ENCODE assay signal across 19 cellular contexts in the genomic region with DNA sequence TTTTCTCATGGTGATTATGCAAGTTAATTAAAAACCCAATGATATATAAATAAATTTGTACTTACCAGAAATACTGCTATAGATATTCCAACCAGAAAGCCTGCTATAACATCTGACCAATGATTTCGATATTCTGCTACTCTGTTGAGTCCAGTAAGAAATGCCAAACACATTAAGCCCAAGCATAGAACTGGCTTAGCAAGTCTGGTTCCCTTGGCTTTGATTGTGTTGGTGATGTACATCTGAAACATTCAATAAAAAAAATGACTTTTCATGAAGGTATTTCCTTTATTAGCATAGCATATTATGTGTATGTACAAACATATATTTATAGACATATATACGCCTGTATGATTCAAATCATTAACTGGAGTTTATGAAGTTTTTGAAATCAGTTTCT.
DNase-seq lines count a peak whose midpoint lies in the region; ATAC-seq and TF ChIP-seq lines count a peak whose summit lies in the region.
"Had no signal": no experiment of that assay in that cellular context is flagged by ENCODE, and none has a peak within 500 bp of the region (broad histone marks: within the 10 kb centered on the region; RNA-seq: fewer than 3 reads in every experiment).

No MANE protein-coding gene starts in this region.

- 76 to 82% methylated on average over 2 of the region's 2 CpGs for WGBS in GM23248 (ENCODE audit: low coverage in 1 of 2, low lambda C conversion rate in 2 of 2, missing lambda C conversion rate in 2 of 2), 2 experiments

- peaks cover 0 to 11% of the 10 kb centered on the region in 2 donors for H3K4me1 Mint-ChIP-seq in immature natural killer cell
- no peaks in the 10 kb centered on the region for H3K4me1 Mint-ChIP-seq in activated T-helper 17 cell treated with anti-CD3 and anti-CD28 coated beads, Interleukin-2, amount 50 U/mL, for 72 hours

- no peaks in the 10 kb centered on the region for H3K79me2 ChIP-seq in GM23248 (ENCODE audit: insufficient read depth)

- H3K9me2 ChIP-seq in GM23248 (ENCODE audit: insufficient read depth), result no peaks in the 10 kb centered on the region

- H3F3A ChIP-seq in GM23248 (ENCODE audit: insufficient read depth), result peaks cover 28% of the 10 kb centered on the region

- H3K4me3 ChIP-seq in GM23248 (no peak overlapping the region), MG63 (no peak overlapping the region), epithelial cell of esophagus (ENCODE audit: low read length) (no peak overlapping the region)

- ATAC-seq in activated T-helper 17 cell treated with anti-CD3 and anti-CD28 coated beads, Interleukin-2, amount 50 U/mL, for 72 hours (replicated peaks), result no peak
- ATAC-seq in left ventricle myocardium superior, result no peak

- H3K27ac ChIP-seq in GM23248, result no peak overlapping the region
- H3K27ac ChIP-seq: HL-60, KMS-11 had no signal

- H3K4me2 ChIP-seq in GM23248 (ENCODE audit: unreplicated experiment), result no peak overlapping the region
- H3K4me2 ChIP-seq: KMS-11 had no signal

- H3K27me3 ChIP-seq in GM23248 (replicated peaks; ENCODE audit: insufficient read depth) (no peaks in the 10 kb centered on the region), MG63 (no peaks in the 10 kb centered on the region)

- H3K36me3 Mint-ChIP-seq in immature natural killer cell, result no peaks in the 10 kb centered on the region
- no peaks in the 10 kb centered on the region for H3K36me3 Mint-ChIP-seq in activated T-helper 17 cell treated with anti-CD3 and anti-CD28 coated beads, Interleukin-2, amount 50 U/mL, for 72 hours (ENCODE audit: low read depth)
- H3K36me3 Mint-ChIP-seq: CD4-positive, CD25-positive, alpha-beta regulatory T cell had no signal

- peaks cover 0 to 4% (median 2%) of the 10 kb centered on the region in 3 donors for H3K27me3 Mint-ChIP-seq in immature natural killer cell (ENCODE audit: low read depth in 3 of 3)
- no peaks in the 10 kb centered on the region for H3K27me3 Mint-ChIP-seq in activated T-helper 17 cell treated with anti-CD3 and anti-CD28 coated beads, Interleukin-2, amount 50 U/mL, for 72 hours
- H3K27me3 Mint-ChIP-seq: CD4-positive, CD25-positive, alpha-beta regulatory T cell had no signal

- H3K36me3 ChIP-seq in GM23248 (ENCODE audit: low read depth) (no peaks in the 10 kb centered on the region), MG63 (no peaks in the 10 kb centered on the region)

- H3K27ac Mint-ChIP-seq in immature natural killer cell, result no peak overlapping the region
- H3K27ac Mint-ChIP-seq in activated T-helper 17 cell treated with anti-CD3 and anti-CD28 coated beads, Interleukin-2, amount 50 U/mL, for 72 hours, result no peak overlapping the region
- H3K27ac Mint-ChIP-seq: CD4-positive, CD25-positive, alpha-beta regulatory T cell; T-helper 1 cell treated with Interleukin-12 subunit alpha and Interleukin-12 subunit beta and Interleukin-4 antibody, amounts not matched to agents 30 μg/mL and 1 μg/mL, for 36 hours had no signal

- DNase-seq in EH (ENCODE audit: low read depth) (peak; percentile 29), GM23248 (peak; percentile 44), MG63 (peak; percentile 19), epithelial cell of esophagus (ENCODE audit: low read depth) (peak; percentile 94), NCI-H1694 (lab: John Stamatoyannopoulos, UW) (no peak), immature natural killer cell (no peak), left ventricle myocardium superior (no peak)
- DNase-seq: CD4-positive, CD25-positive, alpha-beta regulatory T cell; GF-D8; NCI-H1694 treated with DMSO at 0.1 percent for 48 hours; NCI-H2081 treated with DMSO at 0.1 percent for 48 hours; NCI-H446; NCI-H526; OCI-M1; SHP77 had no signal

- no peaks in the 10 kb centered on the region for H4K20me1 ChIP-seq in GM23248 (ENCODE audit: insufficient read depth)

- no peaks in the 10 kb centered on the region for H3K9me3 Mint-ChIP-seq in immature natural killer cell
- no peaks in the 10 kb centered on the region for H3K9me3 Mint-ChIP-seq in activated T-helper 17 cell treated with anti-CD3 and anti-CD28 coated beads, Interleukin-2, amount 50 U/mL, for 72 hours
- H3K9me3 Mint-ChIP-seq: T-helper 1 cell treated with Interleukin-12 subunit alpha and Interleukin-12 subunit beta and Interleukin-4 antibody, amounts not matched to agents 30 μg/mL and 1 μg/mL, for 36 hours had no signal

- H3K9ac ChIP-seq in GM23248, result no peak overlapping the region
- H3K9ac ChIP-seq: KMS-11 had no signal

- intact Hi-C loops in left ventricle myocardium superior (cut with micrococcal nuclease), result no loop called here

- in situ Hi-C loops in GM23248 (cut with MboI), result no loop called here

- H3K4me1 ChIP-seq in GM23248 (ENCODE audit: insufficient read depth), result peaks cover 35% of the 10 kb centered on the region

- H3K9me3 ChIP-seq in GM23248 (ENCODE audit: low read depth) (no peaks in the 10 kb centered on the region), MG63 (no peaks in the 10 kb centered on the region)

- no peak overlapping the region for H3K4me3 Mint-ChIP-seq in immature natural killer cell
- no peak overlapping the region for H3K4me3 Mint-ChIP-seq in activated T-helper 17 cell treated with anti-CD3 and anti-CD28 coated beads, Interleukin-2, amount 50 U/mL, for 72 hours
- H3K4me3 Mint-ChIP-seq: CD4-positive, CD25-positive, alpha-beta regulatory T cell; T-helper 1 cell treated with Interleukin-12 subunit alpha and Interleukin-12 subunit beta and Interleukin-4 antibody, amounts not matched to agents 30 μg/mL and 1 μg/mL, for 36 hours had no signal

- no peak overlapping the region for H2AFZ ChIP-seq in GM23248

- no peak for TF ChIP-seq CTCF in epithelial cell of esophagus (IDR thresholded peaks at IDR 0.05; ENCODE audit: insufficient read depth, low read depth, low read length, missing control alignments)

Comparison
In these comparisons a context has a peak if more than half of its experiments do, and no peak if none do; other contexts are left out.
1. DNase-seq: peak in EH (single experiment), GM23248 (single experiment), MG63 (single experiment) and epithelial cell of esophagus (single experiment); none in NCI-H1694 (single experiment), immature natural killer cell (0 of 3) and left ventricle myocardium superior (single experiment).